18 cellular contexts compared by ENCODE assay signal in genomic region chr6:1062786-1063545, GRCh38.
A peak's percentile ranks its signal among the peaks of the same experiment; 100 is the strongest.
DNase-seq lines count a peak whose midpoint lies in the region; ATAC-seq and TF ChIP-seq lines count a peak whose summit lies in the region.
"Had no signal": no experiment of that assay in that cellular context is flagged by ENCODE, and none has a peak within 500 bp of the region (broad histone marks: within the 10 kb centered on the region; RNA-seq: fewer than 3 reads in every experiment).

No MANE protein-coding gene starts in this region.

- H3K4me1 ChIP-seq in OCI-LY3 (ENCODE audit: low read length) (no peaks in the 10 kb centered on the region), upper lobe of left lung (no peaks in the 10 kb centered on the region)

- no peaks in the 10 kb centered on the region for H3K36me3 ChIP-seq in OCI-LY3 (replicated peaks; ENCODE audit: low read depth, low read length)
- H3K36me3 ChIP-seq in upper lobe of left lung, result no peaks in the 10 kb centered on the region
- H3K36me3 ChIP-seq: brain microvascular endothelial cell had no signal

- H3K4me3 ChIP-seq in AG09309 (ENCODE audit: control insufficient read depth, low read depth, low read length), result no peak overlapping the region
- H3K4me3 ChIP-seq in OCI-LY3 (ENCODE audit: low read length), result no peak overlapping the region
- no peak overlapping the region for H3K4me3 ChIP-seq in upper lobe of left lung

- CTCF ChIA-PET in RWPE1 (lab: Yijun Ruan, JAX), result interaction anchor here (0.6 to 0.7 kb wide), 2 partner anchors 19 to 102 kb away, joined by 3 to 4 read pairs; no protein-coding TSS in a partner anchor

- WGBS in upper lobe of left lung, 2 donors, result 80 to 82% methylated on average over 8 of the region's 8 CpGs

- DNase-seq in AG09309 (ENCODE audit: low read depth) (no peak), GM13977 (ENCODE audit: low spot score) (peak; percentile 20), fibroblast of peridontal ligament (ENCODE audit: extremely low read depth) (peak; percentile 66), upper lobe of left lung (no peak), ACHN (no peak), RWPE1 (ENCODE audit: low spot score) (no peak)
- DNase-seq in central memory CD4-positive, alpha-beta T cell, result no peak
- DNase-seq: activated CD4-positive, alpha-beta T cell treated with anti-CD3 and anti-CD28 coated beads for 1 hour; activated naive CD4-positive, alpha-beta T cell treated with anti-CD3 and anti-CD28 coated beads, Interleukin-2, amount 10 ng/mL, durations not matched to agents 7 days and 5 days; brain microvascular endothelial cell; foreskin melanocyte; GOT3; immature natural killer cell; Karpas-422; NCI-H1694; NCI-H524 treated with DMSO at 0.1 percent for 48 hours; nephron progenitor cell had no signal

- H3K9me3 ChIP-seq in OCI-LY3 (ENCODE audit: insufficient read depth, low read length) (no peaks in the 10 kb centered on the region), upper lobe of left lung (no peaks in the 10 kb centered on the region)

- TF ChIP-seq CTCF in AG09309 (IDR thresholded peaks at IDR 0.05; ENCODE audit: control insufficient read depth, insufficient read depth, low read depth, low read length, missing control alignments) (peak; percentile 9), GM13977 (IDR thresholded peaks at IDR 0.05; ENCODE audit: extremely low read depth, insufficient read depth, missing control alignments) (no peak), OCI-LY3 (IDR thresholded peaks at IDR 0.05; ENCODE audit: low read depth, low read length) (peak; percentile 20), upper lobe of left lung (IDR thresholded peaks at IDR 0.05) (no peak), RWPE1 (conservative IDR thresholded peaks at IDR 0.05; ENCODE audit: low read depth) (no peak)

- no peak overlapping the region for H2AFZ ChIP-seq in OCI-LY3 (ENCODE audit: low read depth, low read length)

- no peaks in the 10 kb centered on the region for H3K79me2 ChIP-seq in OCI-LY3 (ENCODE audit: low read length)

- no peak overlapping the region for H3K4me2 ChIP-seq in OCI-LY3 (ENCODE audit: low read length)

- no peak for ATAC-seq in upper lobe of left lung (ENCODE audit: low FRiP score in 2 of 2)

- H3K27me3 ChIP-seq in OCI-LY3 (ENCODE audit: low read depth, low read length) (peaks cover 21% of the 10 kb centered on the region; the same call in 1 of the 2 replicates), upper lobe of left lung (no peaks in the 10 kb centered on the region)
- H3K27me3 ChIP-seq: brain microvascular endothelial cell had no signal

- in situ Hi-C loops in GM13977 (cut with MboI; ENCODE audit: low pct_unique_long_range_greater_than_20kb, low sequenced_read_pairs, unreplicated experiment), result no loop called here
- in situ Hi-C loops in ACHN (cut with HindIII; ENCODE audit: low pct_ligation_motif_present, low pct_unique_long_range_greater_than_20kb, low sequenced_read_pairs), result no loop called here

- TF ChIP-seq EP300 in upper lobe of left lung (IDR thresholded peaks at IDR 0.05), result no peak

- no peak overlapping the region for H3K27ac ChIP-seq in OCI-LY3 (ENCODE audit: low read length)
- H3K27ac ChIP-seq in upper lobe of left lung, result no peak overlapping the region
- no peak overlapping the region for H3K27ac ChIP-seq in RWPE1
- H3K27ac ChIP-seq: brain microvascular endothelial cell had no signal

- TF ChIP-seq POLR2A in upper lobe of left lung (IDR thresholded peaks at IDR 0.05), result no peak

- POLR2A ChIA-PET in RWPE1 (lab: Yijun Ruan, JAX; ENCODE audit: low non-redundant PET), result no interaction called here

- no peak overlapping the region for H3K9ac ChIP-seq in OCI-LY3 (ENCODE audit: low read length)

- H4K20me1 ChIP-seq in OCI-LY3 (ENCODE audit: insufficient read depth, low read length), result no peaks in the 10 kb centered on the region

Comparison
In these comparisons a context has a peak if more than half of its experiments do, and no peak if none do; other contexts are left out.
1. DNase-seq: peak in GM13977 (single experiment) and fibroblast of peridontal ligament (single experiment); none in AG09309 (single experiment), upper lobe of left lung (0 of 2), central memory CD4-positive, alpha-beta T cell (single experiment), ACHN (single experiment) and RWPE1 (single experiment).
2. CTCF ChIP-seq: peak in AG09309 (single experiment) and OCI-LY3 (single experiment); none in GM13977 (single experiment), upper lobe of left lung (0 of 6) and RWPE1 (single experiment).